ENCODE assay signal across 1 cellular context in the genomic region with DNA sequence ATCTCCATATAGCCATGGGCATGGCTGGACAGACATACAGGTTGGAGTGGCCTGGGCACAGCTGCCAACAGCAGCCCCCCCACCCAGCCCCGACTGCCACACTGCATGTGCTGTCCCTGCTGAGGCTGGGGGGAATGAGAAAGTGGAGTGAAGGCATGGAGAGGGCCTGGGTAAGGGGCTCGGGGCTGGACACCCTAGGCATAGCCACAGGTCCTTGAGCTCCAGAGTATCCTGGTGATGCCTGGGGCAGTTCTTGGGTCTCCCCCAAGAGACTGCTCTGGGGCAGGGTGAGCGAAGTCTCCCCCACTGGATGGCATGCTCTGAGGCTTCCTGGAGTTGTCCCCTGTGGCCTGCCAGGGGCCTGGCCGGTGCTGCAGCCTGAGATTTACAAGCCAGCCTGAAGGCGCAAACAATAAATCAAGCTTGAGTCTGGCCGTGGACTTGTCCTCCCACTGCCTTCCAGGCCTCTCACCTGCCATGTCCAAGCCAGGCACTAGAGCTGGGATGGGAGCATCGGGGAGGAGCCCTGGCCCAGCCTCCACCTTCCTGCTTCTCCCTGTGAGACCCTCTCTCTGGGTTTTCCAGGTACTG.
TF ChIP-seq lines count a peak whose summit lies in the region.

No MANE protein-coding gene starts in this region.

TF ChIP-seq in GM23338, 12 proteins besides CTCF, POLR2A, EP300 and RAD21:
- TF ChIP-seq STAT1 (IDR thresholded peaks at IDR 0.05; ENCODE audit: unreplicated experiment), result no peak
- no peak for TF ChIP-seq POLR2AphosphoS5 (IDR thresholded peaks at IDR 0.05; ENCODE audit: low read depth)
- TF ChIP-seq ZNF331 (CRISPR knock-in tag; IDR thresholded peaks at IDR 0.05; ENCODE audit: low read depth), result no peak
